10 cellular contexts compared by ENCODE assay signal in genomic region chr1:39167632-39168209, GRCh38. TPM values are rescaled to one million over a fixed set of nuclear protein-coding genes. Genes with fewer than 3 reads are reported as not detected.
A peak's percentile ranks its signal among the peaks of the same experiment; 100 is the strongest.
DNase-seq lines count a peak whose midpoint lies in the region; ATAC-seq and TF ChIP-seq lines count a peak whose summit lies in the region.
"Had no signal": no experiment of that assay in that cellular context is flagged by ENCODE, and none has a peak within 500 bp of the region (broad histone marks: within the 10 kb centered on the region; RNA-seq: fewer than 3 reads in every experiment).

No MANE protein-coding gene starts in this region.

- no peaks in the 10 kb centered on the region for H3K9me3 Mint-ChIP-seq in neural progenitor cell

- H3K27ac Mint-ChIP-seq in neural progenitor cell: peak overlapping the region; percentile 69

- no peaks in the 10 kb centered on the region for H3K27me3 ChIP-seq in neural progenitor cell
- H3K27me3 ChIP-seq: heart left ventricle had no signal

- H3K4me2 ChIP-seq in neural progenitor cell: no peak overlapping the region

- H3K79me2 ChIP-seq in neural progenitor cell (ENCODE audit: low read depth): peaks cover 95% of the 10 kb centered on the region

- H3K27ac ChIP-seq in neural progenitor cell: peak overlapping the region; percentile 99
- H3K27ac ChIP-seq: heart left ventricle had no signal

- H3K4me3 Mint-ChIP-seq in neural progenitor cell: no peak overlapping the region

- H3K9me3 ChIP-seq in neural progenitor cell (ENCODE audit: low read depth): no peaks in the 10 kb centered on the region
- H3K9me3 ChIP-seq: heart left ventricle had no signal

- no peak overlapping the region for H3K9ac ChIP-seq in neural progenitor cell

- no peaks in the 10 kb centered on the region for H3K36me3 Mint-ChIP-seq in neural progenitor cell

- H3K4me1 ChIP-seq in neural progenitor cell: peaks cover 77% of the 10 kb centered on the region

- H3K36me3 ChIP-seq in neural progenitor cell: no peaks in the 10 kb centered on the region
- H3K36me3 ChIP-seq: heart left ventricle had no signal

- no peak for ATAC-seq in HG03439 (IDR thresholded peaks at IDR 0.05; ENCODE audit: unreplicated experiment)

- H2AFZ ChIP-seq in neural progenitor cell (replicated peaks): no peak overlapping the region

- H3K27me3 Mint-ChIP-seq in neural progenitor cell (ENCODE audit: insufficient read depth, low read depth): no peaks in the 10 kb centered on the region

- no peak for TF ChIP-seq POLR2A in erythroblast (IDR thresholded peaks at IDR 0.05; ENCODE audit: low read length)

- H3K4me3 ChIP-seq in neural progenitor cell: no peak overlapping the region
- H3K4me3 ChIP-seq: heart left ventricle had no signal

- H4K20me1 ChIP-seq in neural progenitor cell (ENCODE audit: low read depth): peaks cover 15% of the 10 kb centered on the region

- peaks cover 75% of the 10 kb centered on the region for H3K4me1 Mint-ChIP-seq in neural progenitor cell

- DNase-seq in ELR (ENCODE audit: low read depth) (peak; percentile 56), NCI-H510A treated with DMSO at 0.1 percent for 48 hours (lab: John Stamatoyannopoulos, UW) (peak; percentile 100), erythroblast (lab: John Stamatoyannopoulos, UW) (peak; percentile 66 to 89), neural progenitor cell (ENCODE audit: low spot score) (no peak), ecto neural progenitor cell (ENCODE audit: low spot score) (no peak), NCI-H2171 treated with DMSO at 0.1 percent for 48 hours (lab: John Stamatoyannopoulos, UW) (no peak), NCI-H1092 treated with DMSO at 0.1 percent for 48 hours (lab: John Stamatoyannopoulos, UW) (no peak)
- DNase-seq: heart left ventricle, NCI-H187 treated with DMSO at 0.1 percent for 48 hours had no signal

- H3F3A ChIP-seq in neural progenitor cell (ENCODE audit: low read depth): peaks cover 64% of the 10 kb centered on the region

- no peak for TF ChIP-seq CTCF in neural progenitor cell (IDR thresholded peaks at IDR 0.05)

RNA-seq across cellular contexts. Expression of gene MACF1, which starts 36.8 kb away (rescaled TPM):
- total RNA-seq in neural progenitor cell (ENCODE audit: low replicate concordance): 203 and 222 TPM in 2 replicates

Comparison
In these comparisons a context has a peak if more than half of its experiments do, and no peak if none do; other contexts are left out.
1. DNase-seq: peak in ELR (single experiment), NCI-H510A treated with DMSO at 0.1 percent for 48 hours (single experiment) and erythroblast (2 of 2); none in neural progenitor cell (single experiment), ecto neural progenitor cell (single experiment), NCI-H2171 treated with DMSO at 0.1 percent for 48 hours (single experiment) and NCI-H1092 treated with DMSO at 0.1 percent for 48 hours (single experiment).